ENCODE assay signal across 8 cellular contexts in genomic region chr15:93072011-93072410, GRCh38. TPM values are rescaled to one million over a fixed set of nuclear protein-coding genes. Genes with fewer than 3 reads are reported as not detected.
DNase-seq lines count a peak whose midpoint lies in the region; ATAC-seq and TF ChIP-seq lines count a peak whose summit lies in the region.

No MANE protein-coding gene starts in this region.

- peaks cover 24% of the 10 kb centered on the region for H3K4me1 Mint-ChIP-seq in stimulated activated naive CD8-positive, alpha-beta T cell treated with anti-CD3 and anti-CD28 coated beads, Interleukin-15, amount 100 ng/mL, for 72 hours

- H3K27me3 Mint-ChIP-seq in stimulated activated naive CD8-positive, alpha-beta T cell treated with anti-CD3 and anti-CD28 coated beads, Interleukin-15, amount 100 ng/mL, for 72 hours, result peaks cover 72% of the 10 kb centered on the region

- no peak for DNase-seq in HFF-Myc (ENCODE audit: extremely low read depth, low read depth)
- DNase-seq in astrocyte of the hippocampus (ENCODE audit: low read depth, low spot score), result peak; percentile 66
- DNase-seq in iris pigment epithelial cell (ENCODE audit: low read depth), result peak; percentile 48
- no peak for DNase-seq in stimulated activated naive CD8-positive, alpha-beta T cell treated with anti-CD3 and anti-CD28 coated beads, Interleukin-15, amount 100 ng/mL, for 72 hours
- DNase-seq in left lobe of liver (ENCODE audit: low spot score), result no peak
- no peak for DNase-seq in EL
- DNase-seq in SIG-M5 (lab: John Stamatoyannopoulos, UW), result no peak

- no peak for ATAC-seq in stimulated activated naive CD8-positive, alpha-beta T cell treated with anti-CD3 and anti-CD28 coated beads, Interleukin-15, amount 100 ng/mL, for 72 hours
- no peak for ATAC-seq in left lobe of liver
- ATAC-seq in GM18511 (IDR thresholded peaks at IDR 0.05; ENCODE audit: unreplicated experiment), result no peak

- no peaks in the 10 kb centered on the region for H3K9me3 Mint-ChIP-seq in stimulated activated naive CD8-positive, alpha-beta T cell treated with anti-CD3 and anti-CD28 coated beads, Interleukin-15, amount 100 ng/mL, for 72 hours

- peak overlapping the region in 1 of 2 donors; percentile 76 for H3K27ac Mint-ChIP-seq in stimulated activated naive CD8-positive, alpha-beta T cell treated with anti-CD3 and anti-CD28 coated beads, Interleukin-15, amount 100 ng/mL, for 72 hours

- H3K4me3 Mint-ChIP-seq in stimulated activated naive CD8-positive, alpha-beta T cell treated with anti-CD3 and anti-CD28 coated beads, Interleukin-15, amount 100 ng/mL, for 72 hours, result peak overlapping the region; percentile 68 to 81

- TF ChIP-seq CTCF in HFF-Myc (IDR thresholded peaks at IDR 0.05; ENCODE audit: low read depth, low read length, missing control alignments), result no peak

- H3K4me3 ChIP-seq in HFF-Myc (replicated peaks; ENCODE audit: low read depth, low read length), result peak overlapping the region; percentile 68

RNA-seq across cellular contexts. Expression of gene RGMA, which starts 17.0 kb away (rescaled TPM):
- total RNA-seq in left lobe of liver, result 0.33 TPM

Comparison
In these comparisons a context has a peak if more than half of its experiments do, and no peak if none do; other contexts are left out.
1. DNase-seq: peak in astrocyte of the hippocampus (single experiment) and iris pigment epithelial cell (single experiment); none in HFF-Myc (single experiment), stimulated activated naive CD8-positive, alpha-beta T cell treated with anti-CD3 and anti-CD28 coated beads, Interleukin-15, amount 100 ng/mL, for 72 hours (0 of 2), left lobe of liver (single experiment), EL (single experiment) and SIG-M5 (single experiment).